ENCODE assay signal across 8 cellular contexts in the genomic region with DNA sequence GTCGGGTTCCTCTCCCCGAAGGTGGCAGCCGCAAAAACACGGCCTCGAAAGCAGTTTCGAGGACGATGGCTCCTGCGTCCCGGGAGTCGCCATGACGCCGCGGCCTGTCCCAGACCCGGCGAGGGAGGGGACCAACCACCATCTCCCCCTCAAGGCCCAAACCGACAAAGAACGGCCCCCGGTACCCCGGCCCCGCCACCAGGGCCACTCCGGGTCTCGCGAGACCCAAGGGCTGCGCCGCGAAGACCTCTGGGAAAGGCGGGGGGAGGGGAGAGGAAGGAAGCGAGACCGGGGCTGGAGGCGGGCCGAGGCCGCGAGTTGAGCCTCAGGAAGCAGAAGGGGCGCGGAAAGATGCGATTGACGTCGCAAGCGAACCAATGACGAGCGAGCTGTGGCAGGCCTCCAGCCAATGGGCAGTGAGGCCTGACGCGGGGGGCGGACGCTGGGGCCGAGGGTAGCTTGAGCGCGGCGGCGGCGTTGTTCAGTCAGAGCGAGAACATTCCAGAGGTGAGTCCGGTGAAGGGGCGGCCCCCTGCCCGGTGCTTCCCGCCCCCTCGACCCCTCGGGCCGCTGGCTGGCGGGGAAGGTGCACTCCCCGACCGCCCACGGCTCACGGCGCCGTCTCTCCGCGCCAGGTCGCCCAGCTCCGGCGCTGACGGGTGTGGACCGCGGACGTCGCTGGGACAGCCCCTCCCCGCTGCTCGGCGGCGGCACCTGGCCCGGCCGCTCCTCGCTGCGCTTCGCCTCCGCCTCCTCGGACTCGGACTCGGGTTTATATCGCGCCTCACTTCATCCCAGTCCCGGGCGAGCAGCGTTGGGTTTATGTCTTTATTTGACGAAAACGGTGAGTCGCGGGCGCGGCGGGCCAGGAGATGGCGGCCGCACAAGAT. TPM values are rescaled to one million over a fixed set of nuclear protein-coding genes. Genes with fewer than 3 reads are reported as not detected.
A peak's percentile ranks its signal among the peaks of the same experiment; 100 is the strongest.
DNase-seq lines count a peak whose midpoint lies in the region; ATAC-seq, FAIRE-seq and TF ChIP-seq lines count a peak whose summit lies in the region.

A gene (plus strand): TSS at position 484 of the 890 bp plus-strand sequence. CDS start 1,624 bp downstream, outside the sequence.

- peak; percentile 84 for FAIRE-seq in GM19239 (lab: Jason Lieb, UNC)

- DNase-seq in BJ (ENCODE audit: low read depth) = peak; percentile 85
- peak; percentile 92 for DNase-seq in GM19239 (ENCODE audit: insufficient read length, low spot score)
- DNase-seq in NCI-H524 treated with DMSO at 0.1 percent for 48 hours (lab: John Stamatoyannopoulos, UW) = peak; percentile 99
- DNase-seq in activated CD4-positive, alpha-beta T cell treated with anti-CD3 and anti-CD28 coated beads for 4 hours = peak; percentile 99
- peak; percentile 99 for DNase-seq in kidney tubule cell (ENCODE audit: low spot score)
- peak; percentile 96 to 98 (median 98) for DNase-seq in stimulated activated CD4-positive, alpha-beta T cell treated with anti-CD3 and anti-CD28 coated beads, Interleukin-1b, Interleukin-23, amount 100 ng/mL, for 24 hours (ENCODE audit: low read depth in 4 of 4, low spot score in 1 of 4)

- peaks cover 21% of the 10 kb centered on the region for H3K36me3 ChIP-seq in BJ (ENCODE audit: control insufficient read depth, insufficient read depth, low read length)

- TF ChIP-seq CTCF in BJ (IDR thresholded peaks at IDR 0.05; ENCODE audit: insufficient read depth, low read depth, low read length) = peak; percentile 28; the same call in 1 of the 2 replicates

- peak within 1 kb of the TSS; percentile 84 for H3K4me3 ChIP-seq in BJ (ENCODE audit: low read depth, low read length)

- peak; percentile 85 for ATAC-seq in HG03457 (IDR thresholded peaks at IDR 0.05; ENCODE audit: unreplicated experiment)

- CTCF ChIA-PET in BJ (lab: Yijun Ruan, JAX) = interaction anchor here (0.6 to 5.8 kb wide), 7 partner anchors 9 to 747 kb away, joined by 3 to 52 read pairs (median 3); no protein-coding TSS in a partner anchor

- H3K27me3 ChIP-seq in BJ (ENCODE audit: control insufficient read depth, insufficient read depth, low read length) = no peaks in the 10 kb centered on the region

- POLR2A ChIA-PET in BJ (lab: Charles Lee) = interaction anchor here (0.6 to 1.3 kb wide), 6 partner anchors 12 to 203 kb away, joined by 3 to 9 read pairs (median 3); no protein-coding TSS in a partner anchor

- H3K27ac ChIP-seq in cingulate gyrus (ENCODE audit: low read depth, low read length) = peak within 1 kb of the TSS; percentile 100

RNA-seq across cellular contexts. Expression of the gene that starts here (rescaled TPM):
- polyA plus RNA-seq in BJ (2011; rRNA removed) = 282 and 340 TPM in 2 replicates
- polyA minus RNA-seq in BJ (2011; rRNA and poly(A)+ RNA removed) = 119 and 129 TPM in 2 replicates

Comparison
In these comparisons a context has a peak if more than half of its experiments do, and no peak if none do; other contexts are left out.
1. Peak in every context shown above with its lines: DNase-seq, ATAC-seq, H3K4me3 ChIP-seq and H3K27ac ChIP-seq.